In genomic region chr9:93578844-93579243, GRCh38 we compare ENCODE assay signal across 14 cellular contexts. TPM values are rescaled to one million over a fixed set of nuclear protein-coding genes. Genes with fewer than 3 reads are reported as not detected.
DNase-seq lines count a peak whose midpoint lies in the region; ATAC-seq, FAIRE-seq and TF ChIP-seq lines count a peak whose summit lies in the region.
"Had no signal": no experiment of that assay in that cellular context is flagged by ENCODE, and none has a peak within 500 bp of the region (broad histone marks: within the 10 kb centered on the region; RNA-seq: fewer than 3 reads in every experiment).

No MANE protein-coding gene starts in this region.

- H3K9ac ChIP-seq in Karpas-422 (ENCODE audit: low read length), result peak overlapping the region; percentile 91; the same call in 1 of the 2 replicates

- intact Hi-C loops in CD4-positive, alpha-beta T cell (cut with DNase I, micrococcal nuclease), result loop anchor here (5.0 to 10.0 kb wide), 3 partner anchors 588 to 1254 kb away; partner anchors contain the start of genes CENPP (in 1 of the 2) and NOL8 (in 1 of the 2)

- no peak for TF ChIP-seq POLR2A in GM12892 (IDR thresholded peaks at IDR 0.05; ENCODE audit: low read depth, low read length)

- H3K27me3 Mint-ChIP-seq in CD4-positive, alpha-beta T cell, result no peaks in the 10 kb centered on the region
- H3K27me3 Mint-ChIP-seq in endothelial cell (ENCODE audit: unreplicated experiment), result peaks cover 15% of the 10 kb centered on the region
- H3K27me3 Mint-ChIP-seq in progenitor cell of endocrine pancreas, result no peaks in the 10 kb centered on the region

- TF ChIP-seq CTCF in CD4-positive, alpha-beta T cell (IDR thresholded peaks at IDR 0.05), result no peak
- TF ChIP-seq CTCF in endothelial cell (IDR thresholded peaks at IDR 0.05; ENCODE audit: unreplicated experiment) (no peak), progenitor cell of endocrine pancreas (IDR thresholded peaks at IDR 0.05; ENCODE audit: unreplicated experiment) (no peak)

- H3K4me3 ChIP-seq in Karpas-422 (ENCODE audit: low read length), result no peak overlapping the region
- H3K4me3 ChIP-seq: SJCRH30 had no signal

- CTCF ChIA-PET in CD4-positive, alpha-beta T cell (lab: Charles Lee), result interaction anchor here (1.4 kb wide), 1 partner anchor 12 kb away, joined by 8 read pairs; no protein-coding TSS in a partner anchor

- 0 out of 2 replicates have a peak, but pooled peaks cover 7% of the 10 kb centered on the region for H3K36me3 ChIP-seq in Karpas-422 (ENCODE audit: insufficient read depth, low read length)
- H3K36me3 ChIP-seq: SJCRH30 had no signal

- no peaks in the 10 kb centered on the region for H3K9me3 Mint-ChIP-seq in CD4-positive, alpha-beta T cell
- H3K9me3 Mint-ChIP-seq in endothelial cell (ENCODE audit: unreplicated experiment) (no peaks in the 10 kb centered on the region), progenitor cell of endocrine pancreas (ENCODE audit: low read depth) (no peaks in the 10 kb centered on the region)

- H3K79me2 ChIP-seq in Karpas-422 (ENCODE audit: low read length), result peaks cover 78% of the 10 kb centered on the region

- H3K4me3 Mint-ChIP-seq in CD4-positive, alpha-beta T cell, result peak overlapping the region; percentile 93
- H3K4me3 Mint-ChIP-seq in endothelial cell (ENCODE audit: unreplicated experiment) (peak overlapping the region; percentile 67), progenitor cell of endocrine pancreas (ENCODE audit: low read depth) (peak overlapping the region; percentile 42)

- POLR2A ChIA-PET in CD4-positive, alpha-beta T cell (lab: Charles Lee), result interaction anchor here (1.2 kb wide), 1 partner anchor 12 kb away, joined by 3 read pairs; no protein-coding TSS in a partner anchor

- FAIRE-seq in GM12892 (lab: Jason Lieb, UNC), result no peak
- FAIRE-seq: endothelial cell of umbilical vein, H1 had no signal

- ATAC-seq in CD4-positive, alpha-beta T cell (ENCODE audit: poor library complexity), result no peak

- DNase-seq in CD4-positive, alpha-beta T cell, result no peak
- no peak for DNase-seq in Karpas-422
- no peak for DNase-seq in endothelial cell (ENCODE audit: low spot score)
- DNase-seq in progenitor cell of endocrine pancreas (ENCODE audit: low spot score, unreplicated experiment), result no peak
- no peak for DNase-seq in GM12892 (ENCODE audit: insufficient read length)
- no peak for DNase-seq in nucleus accumbens (lab: John Stamatoyannopoulos, UW)
- no peak for DNase-seq in NCI-H524 treated with DMSO at 0.1 percent for 48 hours (lab: John Stamatoyannopoulos, UW)
- DNase-seq: activated CD4-positive, alpha-beta T cell treated with anti-CD3 and anti-CD28 coated beads for 1 hour; Calu3; NCI-H1436 treated with DMSO at 0.1 percent for 48 hours; NCI-H82; SJCRH30 had no signal

- no peak overlapping the region for H2AFZ ChIP-seq in Karpas-422 (ENCODE audit: low read length)

- H3K9me2 ChIP-seq in Karpas-422 (replicated peaks; ENCODE audit: insufficient read depth, low read length), result no peaks in the 10 kb centered on the region

- H3K27ac Mint-ChIP-seq in CD4-positive, alpha-beta T cell, result peak overlapping the region; percentile 89
- H3K27ac Mint-ChIP-seq in endothelial cell (ENCODE audit: unreplicated experiment) (no peak overlapping the region), progenitor cell of endocrine pancreas (no peak overlapping the region)

- no peaks in the 10 kb centered on the region for H3K9me3 ChIP-seq in CD4-positive, alpha-beta T cell (ENCODE audit: control insufficient read depth, low read length)
- H3K9me3 ChIP-seq in Karpas-422 (ENCODE audit: low read length), result no peaks in the 10 kb centered on the region

- no peak overlapping the region for H3K4me2 ChIP-seq in Karpas-422 (ENCODE audit: low read depth, low read length, poor library complexity, severe bottlenecking)

- peaks cover 30% of the 10 kb centered on the region for H3K4me1 ChIP-seq in Karpas-422 (ENCODE audit: low read length)
- H3K4me1 ChIP-seq: SJCRH30 had no signal

- H3K36me3 Mint-ChIP-seq in CD4-positive, alpha-beta T cell (ENCODE audit: low read depth), result peaks cover 25% of the 10 kb centered on the region
- H3K36me3 Mint-ChIP-seq in endothelial cell (ENCODE audit: low read depth, unreplicated experiment) (no peaks in the 10 kb centered on the region), progenitor cell of endocrine pancreas (ENCODE audit: insufficient read depth) (no peaks in the 10 kb centered on the region)

- H3K27me3 ChIP-seq in CD4-positive, alpha-beta T cell (ENCODE audit: control insufficient read depth, insufficient read depth, low read length), result no peaks in the 10 kb centered on the region
- H3K27me3 ChIP-seq in Karpas-422 (ENCODE audit: low read length), result no peaks in the 10 kb centered on the region
- H3K27me3 ChIP-seq: SJCRH30 had no signal

- H4K20me1 ChIP-seq in Karpas-422 (ENCODE audit: insufficient read depth, low read depth, low read length), result no peaks in the 10 kb centered on the region

- no peak overlapping the region for H3K27ac ChIP-seq in CD4-positive, alpha-beta T cell (ENCODE audit: low read depth, low read length)
- no peak overlapping the region for H3K27ac ChIP-seq in Karpas-422 (ENCODE audit: low read length)
- H3K27ac ChIP-seq: SJCRH30 had no signal

- peaks cover 77% of the 10 kb centered on the region for H3K4me1 Mint-ChIP-seq in CD4-positive, alpha-beta T cell (ENCODE audit: low read depth)
- H3K4me1 Mint-ChIP-seq in endothelial cell (ENCODE audit: unreplicated experiment) (peaks cover 16% of the 10 kb centered on the region), progenitor cell of endocrine pancreas (ENCODE audit: low read depth) (peaks cover 55% of the 10 kb centered on the region)

RNA-seq across cellular contexts. Expression of gene PHF2, which starts 2.5 kb away (rescaled TPM):
- 10 to 100 TPM; 27.3 to 28.8 TPM for total RNA-seq in CD4-positive, alpha-beta T cell
- 16.1 and 19.8 TPM in 2 replicates for total RNA-seq in Karpas-422 (2014; rRNA removed; shearing (Covaris generic); ENCODE audit: low replicate concordance)
- total RNA-seq in endothelial cell (ENCODE audit: unreplicated experiment) (20.9 TPM), progenitor cell of endocrine pancreas (36.5 and 37.1 TPM in 2 replicates)
- polyA plus RNA-seq in GM12892 (2012; ENCODE audit: missing spikeins), result 7.4 TPM

Comparison
In these comparisons a context has a peak if more than half of its experiments do, and no peak if none do; other contexts are left out.
1. H3K4me3 Mint-ChIP-seq: peak in every context shown above with its lines; median percentile 93 in CD4-positive, alpha-beta T cell; 67 in endothelial cell; 42 in progenitor cell of endocrine pancreas.